Comparison of ENCODE assay signal across 11 cellular contexts in the genomic region with DNA sequence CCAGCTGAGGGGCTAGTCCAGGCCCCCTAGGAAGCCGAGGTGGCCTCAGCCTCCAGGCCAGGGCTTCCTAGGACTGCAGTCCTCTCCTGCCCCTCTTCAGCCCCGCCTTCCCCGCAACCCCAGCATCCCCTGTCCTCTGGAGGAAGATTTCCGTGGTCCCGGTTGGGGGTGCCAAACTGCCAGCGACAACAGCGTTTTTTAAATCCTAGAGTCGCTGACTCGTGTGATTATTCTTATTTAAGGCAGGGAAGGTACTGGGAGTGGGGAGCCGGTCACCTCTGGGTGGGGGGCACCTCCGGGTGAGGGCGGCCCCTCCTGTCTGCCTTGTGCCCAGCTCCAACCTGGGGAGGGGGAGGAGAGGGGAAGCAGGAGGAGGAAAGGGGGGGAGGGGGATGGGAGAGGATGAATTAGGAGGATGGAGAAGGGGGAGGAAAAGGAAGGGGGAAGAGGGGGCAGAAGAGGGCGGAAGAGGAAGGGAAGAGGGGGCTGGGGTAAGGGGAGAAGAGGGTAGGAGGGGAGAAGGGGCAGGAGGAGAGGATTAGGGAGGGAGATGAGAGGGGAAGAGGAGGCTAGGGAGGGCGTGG.
DNase-seq lines count a peak whose midpoint lies in the region; TF ChIP-seq lines count a peak whose summit lies in the region.
"Had no signal": no experiment of that assay in that cellular context is flagged by ENCODE, and none has a peak within 500 bp of the region (broad histone marks: within the 10 kb centered on the region; RNA-seq: fewer than 3 reads in every experiment).

No MANE protein-coding gene starts in this region.

- H3K4me3 ChIP-seq in HEK293 (ENCODE audit: low read depth, low read length), result no peak overlapping the region
- no peak overlapping the region for H3K4me3 ChIP-seq in retinal pigment epithelial cell (ENCODE audit: low read length)
- H3K4me3 ChIP-seq in spleen, result peak overlapping the region in 1 of 8 donors; percentile 60

- H3K9me3 ChIP-seq in HEK293 (ENCODE audit: control insufficient read depth, insufficient read depth, low read depth, low read length) (no peaks in the 10 kb centered on the region), spleen (peaks cover 0 to 14% (median 12%) of the 10 kb centered on the region in 8 donors)

- DNase-seq in iPS DF 19.7 (ENCODE audit: low read depth, low spot score), result peak; percentile 42
- no peak for DNase-seq in retinal pigment epithelial cell (ENCODE audit: low read depth)
- DNase-seq in C1 segment of cervical spinal cord (lab: John Stamatoyannopoulos, UW), result no peak
- DNase-seq in spleen, result no peak
- no peak for DNase-seq in stimulated activated CD4-positive, alpha-beta T cell treated with anti-CD3 and anti-CD28 coated beads, Interleukin-12 subunit alpha, Interleukin-12 subunit beta, amount 100 ng/mL, for 4 hours
- DNase-seq in LoVo (ENCODE audit: low spot score), result no peak
- DNase-seq: NCI-H1105; NK-92 treated with Interleukin-12 subunit alpha and Interleukin-12 subunit beta, amount 100 ng/mL, for 24 hours; stimulated activated CD4-positive, alpha-beta T cell treated with anti-CD3 and anti-CD28 coated beads, Interleukin-4, amount 100 ng/mL, for 24 hours had no signal

- H3K36me3 ChIP-seq in HEK293 (ENCODE audit: control insufficient read depth in 2 of 2, insufficient read depth in 1 of 2, low read length in 2 of 2) (no peaks in the 10 kb centered on the region), spleen (no peaks in the 10 kb centered on the region)

- no peaks in the 10 kb centered on the region for H3K4me1 ChIP-seq in HEK293 (ENCODE audit: control insufficient read depth, insufficient read depth, low read length)
- peaks cover 0 to 54% (median 24%) of the 10 kb centered on the region in 6 donors for H3K4me1 ChIP-seq in spleen

- H3K27ac ChIP-seq in HEK293 (ENCODE audit: extremely low read depth, low read depth, low read length) (no peak overlapping the region), adipose tissue (ENCODE audit: low read depth, low read length) (peak overlapping the region; percentile 6), spleen (peak overlapping the region in 3 of 8 donors; percentile 50 to 78 (median 55))

- TF ChIP-seq CTCF in HEK293 (tag by site-specific recombination; IDR thresholded peaks at IDR 0.05), result no peak
- TF ChIP-seq CTCF in retinal pigment epithelial cell (conservative IDR thresholded peaks at IDR 0.05; ENCODE audit: low read depth, low read length), result peak; percentile 9
- TF ChIP-seq CTCF in spleen (IDR thresholded peaks at IDR 0.05 in 8 of 11, conservative IDR thresholded peaks at IDR 0.05 in 3 of 11), result no peak

- CTCF ChIA-PET in HEK293 (lab: Yijun Ruan, JAX), result interaction anchor here (0.5 kb wide), 1 partner anchor 74 kb away, joined by 3 read pairs; no protein-coding TSS in a partner anchor

- 23 to 45% (median 31%) methylated on average over 14 of the region's 14 CpGs for WGBS in adipose tissue, 3 donors
- WGBS in spleen, 5 donors, result 27 to 43% (median 34%) methylated on average over 14 of the region's 14 CpGs

- intact Hi-C loops in spleen (cut with DNase I; ENCODE audit: low total_unique reads), result no loop called here

- TF ChIP-seq POLR2A in spleen (IDR thresholded peaks at IDR 0.05), result no peak

- H3K27me3 ChIP-seq in spleen (replicated peaks in 1 of 7), result peaks cover 0 to 39% (median 16%) of the 10 kb centered on the region in 7 donors

- POLR2A ChIA-PET in HEK293 (lab: Yijun Ruan, JAX), result no interaction called here

TF ChIP-seq in HEK293, 187 proteins besides CTCF, POLR2A, EP300 and RAD21:
- TF ChIP-seq ZFHX2 (tag by site-specific recombination; conservative IDR thresholded peaks at IDR 0.05), result peak; percentile 61; the same call in 1 of the 2 replicates
- TF ChIP-seq ZNF571 (tag by site-specific recombination; IDR thresholded peaks at IDR 0.05), result no peak
- peak; percentile 73 for TF ChIP-seq EGR2 (tag by site-specific recombination; IDR thresholded peaks at IDR 0.05; ENCODE audit: low read depth)
- no peak for TF ChIP-seq ZNF366 (tag by site-specific recombination; conservative IDR thresholded peaks at IDR 0.05)
- no peak for TF ChIP-seq SP2 (tag by site-specific recombination; IDR thresholded peaks at IDR 0.05)
- no peak for TF ChIP-seq ZNF626 (tag by site-specific recombination; IDR thresholded peaks at IDR 0.05)
- TF ChIP-seq, protein P1, sequence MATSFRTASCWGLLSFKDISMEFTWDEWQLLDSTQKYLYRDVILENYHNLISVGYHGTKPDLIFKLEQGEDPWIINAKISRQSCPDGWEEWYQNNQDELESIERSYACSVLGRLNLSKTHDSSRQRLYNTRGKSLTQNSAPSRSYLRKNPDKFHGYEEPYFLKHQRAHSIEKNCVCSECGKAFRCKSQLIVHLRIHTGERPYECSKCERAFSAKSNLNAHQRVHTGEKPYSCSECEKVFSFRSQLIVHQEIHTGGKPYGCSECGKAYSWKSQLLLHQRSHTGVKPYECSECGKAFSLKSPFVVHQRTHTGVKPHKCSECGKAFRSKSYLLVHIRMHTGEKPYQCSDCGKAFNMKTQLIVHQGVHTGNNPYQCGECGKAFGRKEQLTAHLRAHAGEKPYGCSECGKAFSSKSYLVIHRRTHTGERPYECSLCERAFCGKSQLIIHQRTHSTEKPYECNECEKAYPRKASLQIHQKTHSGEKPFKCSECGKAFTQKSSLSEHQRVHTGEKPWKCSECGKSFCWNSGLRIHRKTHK (tag by site-specific recombination; IDR thresholded peaks at IDR 0.05), result no peak
- TF ChIP-seq, protein P2, sequence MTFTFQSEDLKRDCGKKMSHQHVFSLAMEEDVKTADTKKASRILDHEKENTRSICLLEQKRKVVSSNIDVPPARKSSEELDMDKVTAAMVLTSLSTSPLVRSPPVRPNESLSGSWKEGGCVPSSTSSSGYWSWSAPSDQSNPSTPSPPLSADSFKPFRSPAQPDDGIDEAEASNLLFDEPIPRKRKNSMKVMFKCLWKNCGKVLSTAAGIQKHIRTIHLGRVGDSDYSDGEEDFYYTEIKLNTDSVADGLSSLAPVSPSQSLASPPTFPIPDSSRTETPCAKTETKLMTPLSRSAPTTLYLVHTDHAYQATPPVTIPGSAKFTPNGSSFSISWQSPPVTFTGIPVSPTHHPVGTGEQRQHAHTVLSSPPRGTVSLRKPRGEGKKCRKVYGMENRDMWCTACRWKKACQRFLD (tag by site-specific recombination; IDR thresholded peaks at IDR 0.05), result no peak
- TF ChIP-seq GLI2 (tag by site-specific recombination; IDR thresholded peaks at IDR 0.05; ENCODE audit: borderline replicate concordance, low read depth), result no peak
